ENCODE assay signal across 11 cellular contexts in the genomic region with DNA sequence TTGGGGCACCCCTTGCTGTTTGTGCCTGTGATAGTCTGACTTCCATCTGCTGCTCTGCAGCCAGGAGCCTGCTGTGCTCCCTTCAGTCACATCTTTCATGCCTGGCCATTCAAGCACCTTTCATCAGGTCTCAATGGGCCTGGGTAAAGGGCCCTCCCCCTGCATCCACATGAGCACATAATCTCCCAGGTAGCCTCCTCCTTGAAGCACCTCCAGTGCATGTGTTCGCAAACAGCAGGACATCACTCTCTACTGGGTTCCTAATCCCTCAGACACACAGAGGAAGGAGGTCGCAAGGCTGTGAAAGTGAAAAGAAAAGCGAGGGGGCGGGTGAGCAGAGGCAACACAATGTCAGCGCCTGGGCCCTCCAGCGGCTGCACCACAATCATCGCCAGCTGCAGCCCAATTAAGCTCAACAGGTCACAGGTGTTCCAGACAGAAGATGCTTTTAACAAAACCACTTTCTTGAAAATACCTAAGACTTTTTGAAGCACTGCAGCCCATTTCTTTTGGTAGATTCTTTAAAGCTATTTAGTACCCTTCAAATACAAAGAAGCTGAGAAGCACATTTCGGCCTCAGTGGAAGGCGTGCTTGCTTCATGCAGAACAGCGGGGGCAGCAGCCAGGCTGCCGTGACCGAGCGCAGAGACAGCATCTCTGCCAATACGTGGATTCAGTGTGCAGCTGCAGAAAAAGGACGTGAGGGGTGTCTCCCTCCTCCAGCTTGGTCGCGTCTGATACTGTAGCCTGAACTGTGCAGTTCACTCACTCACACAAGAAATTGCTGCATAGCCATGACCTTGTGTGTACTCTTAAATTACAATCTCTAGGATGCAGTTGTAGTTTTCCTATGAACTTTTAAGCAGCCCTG.
DNase-seq lines count a peak whose midpoint lies in the region; ATAC-seq, FAIRE-seq and TF ChIP-seq lines count a peak whose summit lies in the region.
"Had no signal": no experiment of that assay in that cellular context is flagged by ENCODE, and none has a peak within 500 bp of the region (broad histone marks: within the 10 kb centered on the region; RNA-seq: fewer than 3 reads in every experiment).

No MANE protein-coding gene starts in this region.

- H3K4ac ChIP-seq in H1 (replicated peaks; ENCODE audit: insufficient read length, low read depth, low read length) = no peak overlapping the region

- H3K4me3 ChIP-seq in H1 (ENCODE audit: extremely low read depth in 1 of 4, insufficient read depth in 2 of 4, low read depth in 3 of 4, low read length in 4 of 4) (peak overlapping the region in 1 of 4 experiments; percentile 22; a peak in 2 of 8 replicates), SK-N-SH (ENCODE audit: low read depth in 2 of 2, low read length in 1 of 2) (no peak overlapping the region)
- H3K4me3 ChIP-seq: body of pancreas, SK-N-MC had no signal

- DNase-seq in Right ventricle myocardium inferior (ENCODE audit: missing footprints) = no peak
- DNase-seq in cardiac septum (ENCODE audit: low spot score) = no peak
- DNase-seq in NCI-H146 (lab: John Stamatoyannopoulos, UW) = peak; percentile 87
- peak; percentile 63 to 79 for DNase-seq in H1 (ENCODE audit: low read depth in 1 of 2, low spot score in 2 of 2)
- DNase-seq in type B pancreatic cell (ENCODE audit: extremely low spot score, unreplicated experiment) = no peak
- DNase-seq in SK-N-SH = no peak
- DNase-seq in occipital lobe (lab: John Stamatoyannopoulos, UW) = no peak
- no peak for DNase-seq in KG1 (lab: John Stamatoyannopoulos, UW)

- no peaks in the 10 kb centered on the region for H3K23me2 ChIP-seq in H1 (ENCODE audit: low read depth, low read length)

- no peak overlapping the region for H4K8ac ChIP-seq in H1 (ENCODE audit: extremely low read depth, insufficient read depth, low read length)

- peak; percentile 69 for ATAC-seq in Right ventricle myocardium inferior
- ATAC-seq: body of pancreas had no signal

- no peaks in the 10 kb centered on the region for H3K27me3 Mint-ChIP-seq in type B pancreatic cell
- H3K27me3 Mint-ChIP-seq: B cell had no signal

- H3K36me3 Mint-ChIP-seq in type B pancreatic cell = peaks cover 8% of the 10 kb centered on the region

- no peak overlapping the region for H3K27ac Mint-ChIP-seq in type B pancreatic cell
- H3K27ac Mint-ChIP-seq: B cell had no signal

- H3K9ac ChIP-seq in H1 (replicated peaks in 1 of 4; ENCODE audit: extremely low read depth in 1 of 4, low read depth in 3 of 4, low read length in 3 of 4) (no peak overlapping the region), SK-N-SH (no peak overlapping the region)

- peaks cover 32% of the 10 kb centered on the region for H3K4me1 Mint-ChIP-seq in type B pancreatic cell (ENCODE audit: unreplicated experiment)

- H4K5ac ChIP-seq in H1 (ENCODE audit: insufficient read length, low read depth, low read length) = peak overlapping the region; percentile 40

- H3K27ac ChIP-seq in H1 (ENCODE audit: low read depth, low read length) (no peak overlapping the region), SK-N-SH (ENCODE audit: low read depth in 2 of 2, low read length in 1 of 2) (no peak overlapping the region)
- H3K27ac ChIP-seq: body of pancreas, SK-N-MC had no signal

- TF ChIP-seq CTCF in H1 (IDR thresholded peaks at IDR 0.05; ENCODE audit: control extremely low read depth in 1 of 3, insufficient read depth in 1 of 3, low read depth in 1 of 3, low read length in 3 of 3) = peak; percentile 17 to 38 (median 30); a peak in 3 of 4 replicates
- TF ChIP-seq CTCF in type B pancreatic cell (conservative IDR thresholded peaks at IDR 0.05) = peak; percentile 51
- no peak for TF ChIP-seq CTCF in SK-N-SH (IDR thresholded peaks at IDR 0.05)

- no peak overlapping the region for H3K14ac ChIP-seq in H1 (ENCODE audit: insufficient read length)

- peak; percentile 98 for FAIRE-seq in H1 (lab: Jason Lieb, UNC)

- no peaks in the 10 kb centered on the region for H3K9me3 Mint-ChIP-seq in type B pancreatic cell

- H3K79me1 ChIP-seq in H1 (ENCODE audit: low read depth, low read length) = no peaks in the 10 kb centered on the region

- H3K4me2 ChIP-seq in H1 (ENCODE audit: insufficient read depth in 1 of 2, low read depth in 2 of 2, low read length in 2 of 2) (peak overlapping the region; percentile 40 to 48), SK-N-SH (no peak overlapping the region)

- TF ChIP-seq EP300 in H1 (IDR thresholded peaks at IDR 0.05; ENCODE audit: borderline replicate concordance in 1 of 2, low read depth in 2 of 2, low read length in 2 of 2) (no peak; a peak in 1 of 3 replicates), SK-N-SH (IDR thresholded peaks at IDR 0.05; ENCODE audit: borderline replicate concordance in 1 of 2, low read depth in 1 of 2, low read length in 1 of 2) (no peak)

- H3K79me2 ChIP-seq in H1 (ENCODE audit: control insufficient read depth in 1 of 2, insufficient read depth in 2 of 2, low read length in 2 of 2) (no peaks in the 10 kb centered on the region), SK-N-SH (ENCODE audit: insufficient read depth) (no peaks in the 10 kb centered on the region)

- peaks cover 0 to 3% (median 0%) of the 10 kb centered on the region in 4 experiments; a peak in 1 of 8 replicates for H3K36me3 ChIP-seq in H1 (ENCODE audit: control insufficient read depth in 2 of 4, insufficient read depth in 4 of 4, low read length in 3 of 4)
- no peaks in the 10 kb centered on the region for H3K36me3 ChIP-seq in SK-N-SH (replicated peaks in 1 of 2; ENCODE audit: control insufficient read depth in 1 of 2, insufficient read depth in 2 of 2, low read length in 1 of 2)

- H2AFZ ChIP-seq in H1 (ENCODE audit: low read length) = no peak overlapping the region
- H2AFZ ChIP-seq in SK-N-SH (ENCODE audit: low read depth) = no peak overlapping the region

- TF ChIP-seq POLR2A in H1 (IDR thresholded peaks at IDR 0.05; ENCODE audit: control extremely low read depth in 1 of 2, low read depth in 2 of 2, low read length in 2 of 2) = no peak

- H4K20me1 ChIP-seq in H1 (replicated peaks in 1 of 2; ENCODE audit: control insufficient read depth in 1 of 2, insufficient read depth in 2 of 2, low read length in 2 of 2) (no peaks in the 10 kb centered on the region), SK-N-SH (ENCODE audit: insufficient read depth) (no peaks in the 10 kb centered on the region)

- no peak overlapping the region; the same call in 1 of the 2 replicates for H2AK5ac ChIP-seq in H1 (ENCODE audit: low read depth, low read length)

- TF ChIP-seq RAD21 in H1 (IDR thresholded peaks at IDR 0.05 in 1 of 2, conservative IDR thresholded peaks at IDR 0.05 in 1 of 2; ENCODE audit: low read depth in 2 of 2, low read length in 2 of 2) (peak; percentile 39), SK-N-SH (IDR thresholded peaks at IDR 0.05; ENCODE audit: low read length) (no peak)

- H2BK20ac ChIP-seq in H1 (ENCODE audit: low read length) = no peak overlapping the region

- no peaks in the 10 kb centered on the region for H3K9me2 ChIP-seq in SK-N-SH

- WGBS in H1 (ENCODE audit: extremely low coverage in 1 of 2, insufficient coverage in 1 of 2, insufficient read length in 1 of 2, insufficient replicate concordance in 2 of 2, low coverage in 1 of 2, low lambda C conversion rate in 2 of 2, missing lambda C conversion rate in 1 of 2), 2 experiments = 23% methylated on average over 17 of the region's 17 CpGs; no CpG with 5 or more reads in 1 of the 2 experiments
- WGBS in SK-N-SH (ENCODE audit: low lambda C conversion rate) = 98% methylated on average over 16 of the region's 17 CpGs

- no peak overlapping the region for H2BK5ac ChIP-seq in H1 (ENCODE audit: low read depth, low read length)

- CTCF ChIA-PET in H1 (lab: Charles Lee; ENCODE audit: partially characterized antibody) = interaction anchor here (0.7 to 2.0 kb wide), 16 partner anchors 11 to 382 kb away, joined by 3 to 8 read pairs (median 3); a partner anchor contains a TSS
- CTCF ChIA-PET in SK-N-SH (lab: Yijun Ruan, JAX) = interaction anchor here (1.2 kb wide), 1 partner anchor 177 kb away, joined by 3 read pairs; no protein-coding TSS in a partner anchor

- H3K18ac ChIP-seq in H1 (ENCODE audit: extremely low read depth, low read length) = peak overlapping the region; percentile 62; the same call in 1 of the 2 replicates

- H3K56ac ChIP-seq in H1 (replicated peaks; ENCODE audit: insufficient read length, low read depth, low read length) = no peak overlapping the region

- peaks cover 2% of the 10 kb centered on the region for H3F3A ChIP-seq in SK-N-SH (replicated peaks; ENCODE audit: insufficient read depth)

- no peak overlapping the region for H3K4me3 Mint-ChIP-seq in type B pancreatic cell
- H3K4me3 Mint-ChIP-seq: B cell had no signal

- H3K23ac ChIP-seq in H1 (ENCODE audit: insufficient read length) = no peak overlapping the region

- H2BK12ac ChIP-seq in H1 (ENCODE audit: low read depth, low read length) = no peak overlapping the region

- POLR2A ChIA-PET in H1 (lab: Charles Lee; ENCODE audit: partially characterized antibody) (interaction anchor here (0.7 to 1.4 kb wide), 4 partner anchors 8 to 113 kb away, joined by 3 to 4 read pairs (median 3); no protein-coding TSS in a partner anchor), SK-N-SH (lab: Yijun Ruan, JAX) (no interaction called here)

- no peaks in the 10 kb centered on the region for H3K27me3 ChIP-seq in H1 (replicated peaks in 1 of 4; ENCODE audit: control insufficient read depth in 3 of 4, extremely low read depth in 1 of 4, insufficient read depth in 3 of 4, low read length in 3 of 4)
- H3K27me3 ChIP-seq in SK-N-SH (ENCODE audit: insufficient read depth) = no peaks in the 10 kb centered on the region
- H3K27me3 ChIP-seq: body of pancreas had no signal

- H3K9me3 ChIP-seq in H1 (ENCODE audit: insufficient read depth in 2 of 2, low read depth in 1 of 2, low read length in 1 of 2) (peaks cover 0 to 4% of the 10 kb centered on the region in 2 experiments; a peak in 1 of 4 replicates), SK-N-SH (peaks cover 4% of the 10 kb centered on the region; the same call in 1 of the 2 replicates)
- H3K9me3 ChIP-seq: body of pancreas had no signal

- no peak overlapping the region for H2BK120ac ChIP-seq in H1 (replicated peaks; ENCODE audit: low read depth, low read length)

- no peak overlapping the region; the same call in 1 of the 2 replicates for H2BK15ac ChIP-seq in H1 (ENCODE audit: low read length)

- H4K91ac ChIP-seq in H1 (replicated peaks; ENCODE audit: insufficient read length, low read length) = no peak overlapping the region

- H3K4me1 ChIP-seq in H1 (replicated peaks in 1 of 4; ENCODE audit: control insufficient read depth in 3 of 4, insufficient read depth in 4 of 4, low read length in 3 of 4) = peaks cover 4 to 17% (median 13%) of the 10 kb centered on the region in 4 experiments; a peak in 6 of 7 replicates
- peaks cover 2% of the 10 kb centered on the region in 2 experiments; a peak in 3 of 4 replicates for H3K4me1 ChIP-seq in SK-N-SH (ENCODE audit: control insufficient read depth in 1 of 2, insufficient read depth in 2 of 2, low read depth in 1 of 2, low read length in 1 of 2)
- H3K4me1 ChIP-seq: body of pancreas had no signal

- intact Hi-C loops in Right ventricle myocardium inferior (cut with DNase I) (no loop called here), cardiac septum (cut with DNase I) (no loop called here)

TF ChIP-seq in SK-N-SH, 30 proteins besides CTCF, POLR2A, EP300 and RAD21 (continues in another document):
- TF ChIP-seq RFX5 (IDR thresholded peaks at IDR 0.05; ENCODE audit: low read length) = no peak
- TF ChIP-seq FOSL2 (IDR thresholded peaks at IDR 0.05; ENCODE audit: borderline replicate concordance, low read depth) = no peak
- TF ChIP-seq TAF1 (IDR thresholded peaks at IDR 0.05; ENCODE audit: borderline replicate concordance, low read depth, low read length) = no peak

Comparison
In these comparisons a context has a peak if more than half of its experiments do, and no peak if none do; other contexts are left out.
1. DNase-seq: peak in NCI-H146 (single experiment) and H1 (2 of 2); none in Right ventricle myocardium inferior (single experiment), cardiac septum (single experiment), type B pancreatic cell (single experiment), SK-N-SH (single experiment), occipital lobe (single experiment) and KG1 (single experiment).